ENCODE assay signal across 8 cellular contexts in genomic region chr12:63802012-63802608, GRCh38. TPM values are rescaled to one million over a fixed set of nuclear protein-coding genes. Genes with fewer than 3 reads are reported as not detected.
DNase-seq lines count a peak whose midpoint lies in the region; ATAC-seq and TF ChIP-seq lines count a peak whose summit lies in the region.

No MANE protein-coding gene starts in this region.

- H3K4me3 ChIP-seq in Karpas-422 (ENCODE audit: low read length) (no peak overlapping the region), smooth muscle cell (no peak overlapping the region)

- H3K9me3 ChIP-seq in Karpas-422 (ENCODE audit: low read length) = no peaks in the 10 kb centered on the region
- no peaks in the 10 kb centered on the region for H3K9me3 ChIP-seq in smooth muscle cell (replicated peaks; ENCODE audit: low read depth)

- H3K36me3 ChIP-seq in Karpas-422 (ENCODE audit: insufficient read depth, low read length) (peaks cover 3% of the 10 kb centered on the region; the same call in 1 of the 2 replicates), smooth muscle cell (ENCODE audit: low read depth) (no peaks in the 10 kb centered on the region)

- H4K20me1 ChIP-seq in Karpas-422 (ENCODE audit: insufficient read depth, low read depth, low read length) (no peaks in the 10 kb centered on the region), smooth muscle cell (ENCODE audit: low read depth) (no peaks in the 10 kb centered on the region)

- H3K4me1 ChIP-seq in Karpas-422 (ENCODE audit: low read length) (peaks cover 7% of the 10 kb centered on the region), smooth muscle cell (ENCODE audit: low read depth) (no peaks in the 10 kb centered on the region)

- H3K27ac ChIP-seq in Karpas-422 (ENCODE audit: low read length) = no peak overlapping the region
- no peak overlapping the region for H3K27ac ChIP-seq in smooth muscle cell (ENCODE audit: low read depth)

- no peaks in the 10 kb centered on the region for H3K79me2 ChIP-seq in Karpas-422 (ENCODE audit: low read length)
- H3K79me2 ChIP-seq in smooth muscle cell (ENCODE audit: low read depth) = no peaks in the 10 kb centered on the region

- no peaks in the 10 kb centered on the region for H3K9me2 ChIP-seq in Karpas-422 (replicated peaks; ENCODE audit: insufficient read depth, low read length)

- no peak overlapping the region for H3K4me2 ChIP-seq in Karpas-422 (ENCODE audit: low read depth, low read length, poor library complexity, severe bottlenecking)
- no peak overlapping the region for H3K4me2 ChIP-seq in smooth muscle cell

- no peak for ATAC-seq in HG02759 (IDR thresholded peaks at IDR 0.05; ENCODE audit: unreplicated experiment)
- no peak for ATAC-seq in HG03571 (IDR thresholded peaks at IDR 0.05; ENCODE audit: unreplicated experiment)

- no peaks in the 10 kb centered on the region for H3F3A ChIP-seq in smooth muscle cell (ENCODE audit: low read depth)

- TF ChIP-seq CTCF in smooth muscle cell (IDR thresholded peaks at IDR 0.05; ENCODE audit: borderline replicate concordance, insufficient read depth, poor library complexity, severe bottlenecking) = peak; percentile 49

- DNase-seq in GM03348 (ENCODE audit: low spot score) (peak; percentile 55), Karpas-422 (peak; percentile 72), RKO (ENCODE audit: low spot score) (peak; percentile 63), fibroblast of the conjunctiva (ENCODE audit: low read depth) (peak; percentile 14), smooth muscle cell (lab: John Stamatoyannopoulos, UW; ENCODE audit: unreplicated experiment) (no peak), NCI-H226 (no peak)

- 84% methylated on average over 6 of the region's 6 CpGs for WGBS in smooth muscle cell (ENCODE audit: low lambda C conversion rate)

- no peaks in the 10 kb centered on the region for H3K27me3 ChIP-seq in Karpas-422 (ENCODE audit: low read length)
- no peaks in the 10 kb centered on the region for H3K27me3 ChIP-seq in smooth muscle cell (ENCODE audit: low read depth)

- H3K9ac ChIP-seq in Karpas-422 (ENCODE audit: low read length) = no peak overlapping the region
- no peak overlapping the region for H3K9ac ChIP-seq in smooth muscle cell (ENCODE audit: low read depth)

- no peak overlapping the region for H2AFZ ChIP-seq in Karpas-422 (ENCODE audit: low read length)
- no peak overlapping the region for H2AFZ ChIP-seq in smooth muscle cell (ENCODE audit: low read depth)

RNA-seq across cellular contexts. Expression of gene RXYLT1, which starts 22.4 kb away (rescaled TPM):
- total RNA-seq in Karpas-422 (2014; rRNA removed; shearing (Covaris generic); ENCODE audit: low replicate concordance) = 27.4 and 31.3 TPM in 2 replicates
- 11.1 and 14.4 TPM in 2 replicates for total RNA-seq in smooth muscle cell
- 9.4 and 12.7 TPM in 2 replicates for polyA plus RNA-seq in smooth muscle cell

RNA-seq across cellular contexts. Expression of gene SRGAP1, which starts 42.4 kb away (rescaled TPM):
- total RNA-seq in Karpas-422 (2014; rRNA removed; shearing (Covaris generic); ENCODE audit: low replicate concordance) = 0.14 TPM in 1 of 2 replicates, not detected in the other
- 5.9 and 6.1 TPM in 2 replicates for total RNA-seq in smooth muscle cell
- polyA plus RNA-seq in smooth muscle cell = 4.0 and 9.7 TPM in 2 replicates

Comparison
In these comparisons a context has a peak if more than half of its experiments do, and no peak if none do; other contexts are left out.
1. DNase-seq: peak in GM03348 (single experiment), Karpas-422 (single experiment), RKO (single experiment) and fibroblast of the conjunctiva (single experiment); none in smooth muscle cell (single experiment) and NCI-H226 (single experiment).